Comparison of ENCODE assay signal across 18 cellular contexts in the genomic region with DNA sequence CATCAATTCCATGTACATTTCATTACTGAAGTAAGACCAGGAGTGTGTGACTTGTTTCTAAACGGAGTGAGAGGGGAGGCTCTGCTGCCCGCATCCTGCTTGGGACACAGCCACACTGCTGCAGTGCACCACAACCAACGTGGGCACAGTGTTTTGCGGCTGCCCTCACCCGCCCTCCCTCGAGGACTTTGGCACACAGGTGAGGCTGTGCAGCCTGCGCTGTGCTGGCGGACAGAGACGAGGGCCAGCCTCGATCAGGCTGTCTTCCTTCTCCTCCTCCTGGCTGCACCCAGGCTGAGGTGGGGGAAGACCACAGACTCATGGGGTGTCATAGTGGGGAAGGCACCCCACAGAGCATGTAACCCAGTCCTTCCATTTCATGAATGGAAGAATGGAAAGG. TPM values are rescaled to one million over a fixed set of nuclear protein-coding genes. Genes with fewer than 3 reads are reported as not detected.
DNase-seq lines count a peak whose midpoint lies in the region; ATAC-seq and TF ChIP-seq lines count a peak whose summit lies in the region.
"Had no signal": no experiment of that assay in that cellular context is flagged by ENCODE, and none has a peak within 500 bp of the region (broad histone marks: within the 10 kb centered on the region; RNA-seq: fewer than 3 reads in every experiment).

No MANE protein-coding gene starts in this region.

- CTCF ChIA-PET in CD8-positive, alpha-beta T cell (lab: Charles Lee), result no interaction called here
- CTCF ChIA-PET in activated CD8-positive, alpha-beta T cell treated with anti-CD3 and anti-CD28 coated beads, Interleukin-2, amount 10 ng/mL, durations not matched to agents 7 days and 5 days (lab: Charles Lee), result no interaction called here

- H3K4me1 ChIP-seq in ACC112 (ENCODE audit: control insufficient read depth, insufficient read depth, low read length, unreplicated experiment) (peaks cover 63% of the 10 kb centered on the region), right lobe of liver (peaks cover 0 to 8% (median 0%) of the 10 kb centered on the region in 4 donors), GM23338 (ENCODE audit: insufficient read depth) (peaks cover 11% of the 10 kb centered on the region; the same call in 1 of the 2 replicates)
- peaks cover 31% of the 10 kb centered on the region for H3K4me1 ChIP-seq in CD8-positive, alpha-beta T cell (ENCODE audit: insufficient read depth, low read length)

- H3K79me2 ChIP-seq in ACC112 (ENCODE audit: control insufficient read depth, insufficient read depth, low read length, unreplicated experiment) (peaks cover 15% of the 10 kb centered on the region), GM23338 (replicated peaks; ENCODE audit: insufficient read depth) (no peaks in the 10 kb centered on the region)

- no peaks in the 10 kb centered on the region for H4K20me1 ChIP-seq in GM23338 (replicated peaks; ENCODE audit: insufficient read depth)

- H3K27ac ChIP-seq in ACC112 (ENCODE audit: low read depth, low read length), result peak overlapping the region; percentile 88; the same call in 1 of the 2 replicates
- H3K27ac ChIP-seq in CD8-positive, alpha-beta T cell (ENCODE audit: low read depth, low read length), result no peak overlapping the region
- no peak overlapping the region for H3K27ac ChIP-seq in right lobe of liver
- no peak overlapping the region for H3K27ac ChIP-seq in GM23338 (ENCODE audit: low read depth)
- H3K27ac ChIP-seq: BLaER1 treated with 17β-estradiol and CSF1 and Interleukin-3, amounts not matched to agents 10 nM and 100 nM; coronary artery; epithelial cell of prostate; HL-60; lower lobe of right lung; thyroid gland had no signal

- intact Hi-C loops in CD8-positive, alpha-beta T cell (cut with DNase I, micrococcal nuclease), result no loop called here
- intact Hi-C loops in right lobe of liver (cut with DNase I), result no loop called here

- no peaks in the 10 kb centered on the region for H3K9me2 ChIP-seq in GM23338 (ENCODE audit: insufficient read depth)

- no peaks in the 10 kb centered on the region for H3K9me3 ChIP-seq in CD8-positive, alpha-beta T cell (ENCODE audit: low read length)
- H3K9me3 ChIP-seq in right lobe of liver, result no peaks in the 10 kb centered on the region
- H3K9me3 ChIP-seq: BLaER1 treated with 17β-estradiol and CSF1 and Interleukin-3, amounts not matched to agents 10 nM and 100 nM; lower lobe of right lung; thyroid gland had no signal

- H3F3A ChIP-seq in GM23338 (replicated peaks; ENCODE audit: low read depth), result no peaks in the 10 kb centered on the region

- H3K27me3 ChIP-seq in ACC112 (ENCODE audit: insufficient read depth, low read length), result no peaks in the 10 kb centered on the region
- H3K27me3 ChIP-seq in CD8-positive, alpha-beta T cell (ENCODE audit: insufficient read depth, low read length), result peaks cover 16% of the 10 kb centered on the region
- no peaks in the 10 kb centered on the region for H3K27me3 ChIP-seq in right lobe of liver
- H3K27me3 ChIP-seq in GM23338 (ENCODE audit: insufficient read depth), result peaks cover 58% of the 10 kb centered on the region

- no peak overlapping the region for H3K27ac Mint-ChIP-seq in CD8-positive, alpha-beta T cell
- no peak overlapping the region for H3K27ac Mint-ChIP-seq in activated CD8-positive, alpha-beta T cell treated with anti-CD3 and anti-CD28 coated beads, Interleukin-2, amount 10 ng/mL, durations not matched to agents 7 days and 5 days
- no peak overlapping the region for H3K27ac Mint-ChIP-seq in GM23338

- DNase-seq in CD8-positive, alpha-beta T cell, result peak in 2 of 7 experiments; percentile 4 to 54
- DNase-seq in activated CD8-positive, alpha-beta T cell treated with anti-CD3 and anti-CD28 coated beads, Interleukin-2, amount 10 ng/mL, durations not matched to agents 7 days and 5 days, result peak; percentile 45
- peak in 1 of 3 donors; percentile 62 for DNase-seq in right lobe of liver
- DNase-seq in islet precursor cell, result no peak
- DNase-seq in GM23338 (ENCODE audit: low spot score), result no peak
- DNase-seq in ureter (ENCODE audit: low spot score), result no peak
- no peak for DNase-seq in HUDEP-2 (lab: John Stamatoyannopoulos, UW; ENCODE audit: unreplicated experiment in 76 of 76)
- DNase-seq: Karpas-422, lower lobe of right lung, NCI-H2227 treated with DMSO at 0.1 percent for 48 hours, SHP77 treated with DMSO at 0.1 percent for 48 hours, T-helper 9 cell, thyroid gland had no signal

- no peak for TF ChIP-seq POLR2A in right lobe of liver (IDR thresholded peaks at IDR 0.05)

- H2AFZ ChIP-seq in ACC112 (ENCODE audit: low read length, unreplicated experiment) (no peak overlapping the region), GM23338 (no peak overlapping the region)

- no peak for TF ChIP-seq CTCF in CD8-positive, alpha-beta T cell (IDR thresholded peaks at IDR 0.05)
- no peak for TF ChIP-seq CTCF in right lobe of liver (IDR thresholded peaks at IDR 0.05)
- TF ChIP-seq CTCF in GM23338 (conservative IDR thresholded peaks at IDR 0.05; ENCODE audit: low read depth in 2 of 2), result no peak

- POLR2A ChIA-PET in CD8-positive, alpha-beta T cell (lab: Charles Lee), result no interaction called here
- POLR2A ChIA-PET in activated CD8-positive, alpha-beta T cell treated with anti-CD3 and anti-CD28 coated beads, Interleukin-2, amount 10 ng/mL, durations not matched to agents 7 days and 5 days (lab: Charles Lee), result no interaction called here

- no peak overlapping the region; the same call in 1 of the 2 replicates for H3K4me3 ChIP-seq in ACC112 (ENCODE audit: low read depth, low read length)
- H3K4me3 ChIP-seq in CD8-positive, alpha-beta T cell (ENCODE audit: low read depth, low read length), result no peak overlapping the region
- no peak overlapping the region for H3K4me3 ChIP-seq in right lobe of liver
- H3K4me3 ChIP-seq in GM23338, result no peak overlapping the region
- H3K4me3 ChIP-seq: BLaER1 treated with 17β-estradiol and CSF1 and Interleukin-3, amounts not matched to agents 10 nM and 100 nM; coronary artery; lower lobe of right lung; thyroid gland had no signal

- H3K36me3 Mint-ChIP-seq in CD8-positive, alpha-beta T cell, result no peaks in the 10 kb centered on the region
- H3K36me3 Mint-ChIP-seq in activated CD8-positive, alpha-beta T cell treated with anti-CD3 and anti-CD28 coated beads, Interleukin-2, amount 10 ng/mL, durations not matched to agents 7 days and 5 days (ENCODE audit: low read depth), result no peaks in the 10 kb centered on the region
- H3K36me3 Mint-ChIP-seq in GM23338 (ENCODE audit: low read depth), result no peaks in the 10 kb centered on the region

- peaks cover 77% of the 10 kb centered on the region for H3K27me3 Mint-ChIP-seq in CD8-positive, alpha-beta T cell (ENCODE audit: low read depth)
- H3K27me3 Mint-ChIP-seq in activated CD8-positive, alpha-beta T cell treated with anti-CD3 and anti-CD28 coated beads, Interleukin-2, amount 10 ng/mL, durations not matched to agents 7 days and 5 days (ENCODE audit: low read depth), result peaks cover 78% of the 10 kb centered on the region
- H3K27me3 Mint-ChIP-seq in GM23338 (ENCODE audit: insufficient read depth, low read depth, poor library complexity), result peaks cover 55% of the 10 kb centered on the region

- H3K4me2 ChIP-seq in GM23338, result no peak overlapping the region
- H3K4me2 ChIP-seq: BLaER1 treated with 17β-estradiol and CSF1 and Interleukin-3, amounts not matched to agents 10 nM and 100 nM had no signal

- peak overlapping the region; percentile 3 for H3K4me3 Mint-ChIP-seq in CD8-positive, alpha-beta T cell
- H3K4me3 Mint-ChIP-seq in activated CD8-positive, alpha-beta T cell treated with anti-CD3 and anti-CD28 coated beads, Interleukin-2, amount 10 ng/mL, durations not matched to agents 7 days and 5 days, result no peak overlapping the region
- H3K4me3 Mint-ChIP-seq in GM23338, result no peak overlapping the region

- H3K36me3 ChIP-seq in ACC112 (ENCODE audit: insufficient read depth, low read length), result no peaks in the 10 kb centered on the region
- no peaks in the 10 kb centered on the region for H3K36me3 ChIP-seq in CD8-positive, alpha-beta T cell (ENCODE audit: insufficient read depth, low read length)
- no peaks in the 10 kb centered on the region for H3K36me3 ChIP-seq in right lobe of liver
- no peaks in the 10 kb centered on the region for H3K36me3 ChIP-seq in GM23338 (ENCODE audit: insufficient read depth)
- H3K36me3 ChIP-seq: BLaER1 treated with 17β-estradiol and CSF1 and Interleukin-3, amounts not matched to agents 10 nM and 100 nM; lower lobe of right lung; thyroid gland had no signal

- WGBS in right lobe of liver (ENCODE audit: insufficient coverage, low coverage, low lambda C conversion rate, missing lambda C conversion rate), result 45% methylated on average over 9 of the region's 10 CpGs

- peaks cover 33% of the 10 kb centered on the region for H3K4me1 Mint-ChIP-seq in CD8-positive, alpha-beta T cell (ENCODE audit: low read depth)
- peaks cover 35% of the 10 kb centered on the region for H3K4me1 Mint-ChIP-seq in activated CD8-positive, alpha-beta T cell treated with anti-CD3 and anti-CD28 coated beads, Interleukin-2, amount 10 ng/mL, durations not matched to agents 7 days and 5 days (ENCODE audit: low read depth)
- peaks cover 26% of the 10 kb centered on the region for H3K4me1 Mint-ChIP-seq in GM23338

- no peaks in the 10 kb centered on the region for H3K9me3 Mint-ChIP-seq in CD8-positive, alpha-beta T cell
- H3K9me3 Mint-ChIP-seq in activated CD8-positive, alpha-beta T cell treated with anti-CD3 and anti-CD28 coated beads, Interleukin-2, amount 10 ng/mL, durations not matched to agents 7 days and 5 days (ENCODE audit: insufficient read depth), result no peaks in the 10 kb centered on the region
- H3K9me3 Mint-ChIP-seq in GM23338, result no peaks in the 10 kb centered on the region; the same call in 2 of the 3 replicates

- peak; percentile 52 for ATAC-seq in CD8-positive, alpha-beta T cell
- ATAC-seq in activated CD8-positive, alpha-beta T cell treated with anti-CD3 and anti-CD28 coated beads, Interleukin-2, amount 10 ng/mL, durations not matched to agents 7 days and 5 days, result peak; percentile 38
- ATAC-seq in right lobe of liver (peak; percentile 71 to 77 (median 72)), GM23338 (no peak)
- ATAC-seq: lower lobe of right lung had no signal

TF ChIP-seq in GM23338, 12 proteins besides CTCF, POLR2A, EP300 and RAD21:
- TF ChIP-seq STAT1 (IDR thresholded peaks at IDR 0.05; ENCODE audit: unreplicated experiment), result no peak

RNA-seq across cellular contexts. Expression of a gene that starts 31.0 kb away (rescaled TPM):
- 10 to 100 TPM; 11.1 to 11.2 TPM for total RNA-seq in CD8-positive, alpha-beta T cell
- total RNA-seq in activated CD8-positive, alpha-beta T cell treated with anti-CD3 and anti-CD28 coated beads, Interleukin-2, amount 10 ng/mL, durations not matched to agents 7 days and 5 days, result 10 to 100 TPM in 1 of 2 experiments, 1 to 10 TPM in 1; 9.7 to 10.2 TPM
- total RNA-seq in right lobe of liver (100 to 1,000 TPM; 102 to 158 (median 120) TPM), ureter (70.7 TPM)
- total RNA-seq in GM23338 (2014; rRNA removed; shearing (Covaris generic)), result 4.2 and 4.7 TPM in 2 replicates
- polyA plus RNA-seq in GM23338 (2016; fragmentation: Nextera tagmentation; extraction: Ambion mirVana), result 0.99 and 1.2 TPM in 2 replicates
